1 cellular context compared by ENCODE assay signal in genomic region chr17:7356072-7356549, GRCh38.
A peak's percentile ranks its signal among the peaks of the same experiment; 100 is the strongest.
TF ChIP-seq lines count a peak whose summit lies in the region.

No MANE protein-coding gene starts in this region.

TF ChIP-seq in HEK293, 187 proteins besides CTCF, POLR2A, EP300 and RAD21 (continued from another document and continues in another):
- TF ChIP-seq PRDM10 (tag by site-specific recombination; IDR thresholded peaks at IDR 0.05), result peak; percentile 14; the same call in 1 of the 2 replicates
- no peak for TF ChIP-seq ZNF645 (tag by site-specific recombination; IDR thresholded peaks at IDR 0.05)
- TF ChIP-seq ZNF560 (tag by site-specific recombination; IDR thresholded peaks at IDR 0.05; ENCODE audit: borderline replicate concordance), result no peak
- TF ChIP-seq ZSCAN18 (tag by site-specific recombination; IDR thresholded peaks at IDR 0.05), result no peak
- peak; percentile 73 for TF ChIP-seq GLIS1 (tag by site-specific recombination; IDR thresholded peaks at IDR 0.05)
- no peak for TF ChIP-seq ZNF510 (tag by site-specific recombination; IDR thresholded peaks at IDR 0.05; ENCODE audit: insufficient replicate concordance)
- TF ChIP-seq ZNF670 (tag by site-specific recombination; IDR thresholded peaks at IDR 0.05; ENCODE audit: low read depth), result no peak
- TF ChIP-seq YY2 (tag by site-specific recombination; IDR thresholded peaks at IDR 0.05), result no peak
- TF ChIP-seq ZBTB8A (tag by site-specific recombination; IDR thresholded peaks at IDR 0.05), result peak; percentile 67; the same call in 1 of the 2 replicates
- TF ChIP-seq ZNF792 (tag by site-specific recombination; IDR thresholded peaks at IDR 0.05), result no peak
- no peak for TF ChIP-seq ZNF626 (tag by site-specific recombination; IDR thresholded peaks at IDR 0.05)
- TF ChIP-seq ZNF776 (tag by site-specific recombination; IDR thresholded peaks at IDR 0.05; ENCODE audit: borderline replicate concordance), result no peak
- no peak for TF ChIP-seq ZNF274 (IDR thresholded peaks at IDR 0.05; ENCODE audit: low read length)
- no peak for TF ChIP-seq ZNF274 (tag by site-specific recombination; IDR thresholded peaks at IDR 0.05; ENCODE audit: borderline replicate concordance)
- TF ChIP-seq ZBTB10 (tag by site-specific recombination; IDR thresholded peaks at IDR 0.05), result peak; percentile 81
- TF ChIP-seq ZNF548 (tag by site-specific recombination; IDR thresholded peaks at IDR 0.05), result no peak
- no peak for TF ChIP-seq ZNF658 (tag by site-specific recombination; IDR thresholded peaks at IDR 0.05)
- TF ChIP-seq ZNF341 (tag by site-specific recombination; IDR thresholded peaks at IDR 0.05; ENCODE audit: low read depth), result peak; percentile 44; the same call in 1 of the 2 replicates
- TF ChIP-seq ZNF324 (tag by site-specific recombination; IDR thresholded peaks at IDR 0.05), result no peak
- TF ChIP-seq ATF2 (tag by site-specific recombination; IDR thresholded peaks at IDR 0.05; ENCODE audit: low read depth), result no peak
- no peak for TF ChIP-seq HOXD13 (CRISPR knock-in tag; IDR thresholded peaks at IDR 0.05; ENCODE audit: borderline replicate concordance)
- TF ChIP-seq ZBTB11 (tag by site-specific recombination; conservative IDR thresholded peaks at IDR 0.05; ENCODE audit: low read depth), result no peak
- TF ChIP-seq TCF7L2 (IDR thresholded peaks at IDR 0.05; ENCODE audit: borderline replicate concordance, low read depth, low read length), result no peak
- peak; percentile 56 for TF ChIP-seq ZNF629 (tag by site-specific recombination; IDR thresholded peaks at IDR 0.05)
- TF ChIP-seq ZSCAN16 (tag by site-specific recombination; IDR thresholded peaks at IDR 0.05), result 0 out of 2 replicates have a peak, but pooled peaks have one; percentile 10
- no peak for TF ChIP-seq ZNF777 (tag by site-specific recombination; IDR thresholded peaks at IDR 0.05; ENCODE audit: borderline replicate concordance)
- TF ChIP-seq ZNF692 (tag by site-specific recombination; IDR thresholded peaks at IDR 0.05), result peak; percentile 69; the same call in 1 of the 2 replicates
- TF ChIP-seq ZNF133 (tag by site-specific recombination; IDR thresholded peaks at IDR 0.05), result no peak
- TF ChIP-seq ZNF223 (tag by site-specific recombination; IDR thresholded peaks at IDR 0.05), result no peak
- 0 out of 2 replicates have a peak, but pooled peaks have one; percentile 19 for TF ChIP-seq ZNF366 (tag by site-specific recombination; conservative IDR thresholded peaks at IDR 0.05)
- TF ChIP-seq KLF9 (tag by site-specific recombination; IDR thresholded peaks at IDR 0.05; ENCODE audit: low read depth), result peak; percentile 92
- peak; percentile 78; the same call in 1 of the 2 replicates for TF ChIP-seq KLF17 (tag by site-specific recombination; IDR thresholded peaks at IDR 0.05)
- no peak for TF ChIP-seq ZNF423 (tag by site-specific recombination; IDR thresholded peaks at IDR 0.05)
- no peak for TF ChIP-seq INSM2 (tag by site-specific recombination; IDR thresholded peaks at IDR 0.05)
- 0 out of 2 replicates have a peak, but pooled peaks have one; percentile 41 for TF ChIP-seq ZNF639 (tag by site-specific recombination; IDR thresholded peaks at IDR 0.05)
- no peak for TF ChIP-seq ZNF404 (tag by site-specific recombination; IDR thresholded peaks at IDR 0.05)
- no peak for TF ChIP-seq GLI4 (tag by site-specific recombination; IDR thresholded peaks at IDR 0.05)
- TF ChIP-seq ZNF211 (tag by site-specific recombination; IDR thresholded peaks at IDR 0.05; ENCODE audit: low read depth), result no peak
- no peak for TF ChIP-seq ZNF785 (tag by site-specific recombination; IDR thresholded peaks at IDR 0.05)
